Comparison of ENCODE assay signal across 10 cellular contexts in genomic region chr6:25193147-25193864, GRCh38.
DNase-seq lines count a peak whose midpoint lies in the region; ATAC-seq and TF ChIP-seq lines count a peak whose summit lies in the region.
"Had no signal": no experiment of that assay in that cellular context is flagged by ENCODE, and none has a peak within 500 bp of the region (broad histone marks: within the 10 kb centered on the region; RNA-seq: fewer than 3 reads in every experiment).

No MANE protein-coding gene starts in this region.

- H3K27ac ChIP-seq in thyroid gland, result peak overlapping the region; percentile 84 to 96 (median 91)
- no peak overlapping the region for H3K27ac ChIP-seq in CD8-positive, alpha-beta memory T cell (ENCODE audit: low read depth, low read length)

- peaks cover 25% of the 10 kb centered on the region for H3K4me1 Mint-ChIP-seq in MCF 10A (ENCODE audit: insufficient read depth, unreplicated experiment)
- H3K4me1 Mint-ChIP-seq in CD8-positive, alpha-beta memory T cell, result no peaks in the 10 kb centered on the region
- H3K4me1 Mint-ChIP-seq in natural killer cell treated with Interleukin-12 subunit alpha and Interleukin-12 subunit beta and Interleukin-15 and Interleukin-18, amount 100 ng/mL, for 72 hours (ENCODE audit: low read depth in 2 of 2), result peaks cover 0 to 6% of the 10 kb centered on the region in 2 donors

- CTCF ChIA-PET in MCF 10A (lab: Yijun Ruan, JAX), result interaction anchor here (0.6 to 1.4 kb wide), 2 partner anchors 54 to 488 kb away, joined by 8 read pairs; no protein-coding TSS in a partner anchor
- CTCF ChIA-PET in CD8-positive, alpha-beta memory T cell (lab: Charles Lee), result no interaction called here

- TF ChIP-seq POLR2A in thyroid gland (IDR thresholded peaks at IDR 0.05), result no peak

- H3K27me3 Mint-ChIP-seq in MCF 10A (ENCODE audit: insufficient read depth, unreplicated experiment), result no peaks in the 10 kb centered on the region
- peaks cover 7 to 40% of the 10 kb centered on the region in 2 donors for H3K27me3 Mint-ChIP-seq in CD8-positive, alpha-beta memory T cell
- H3K27me3 Mint-ChIP-seq in natural killer cell treated with Interleukin-12 subunit alpha and Interleukin-12 subunit beta and Interleukin-15 and Interleukin-18, amount 100 ng/mL, for 72 hours, result peaks cover 8 to 29% of the 10 kb centered on the region in 2 donors

- POLR2A ChIA-PET in MCF 10A (lab: Yijun Ruan, JAX), result interaction anchor here (0.6 to 4.3 kb wide), 19 partner anchors 9 to 862 kb away, joined by 3 to 53 read pairs (median 4); partner anchors contain the start of genes CARMIL1 and TRIM38
- POLR2A ChIA-PET in CD8-positive, alpha-beta memory T cell (lab: Charles Lee), result no interaction called here

- DNase-seq in HT-29 (ENCODE audit: low spot score) (peak; percentile 56), MCF 10A (ENCODE audit: unreplicated experiment) (peak; percentile 97), kidney tubule cell (ENCODE audit: low spot score) (peak; percentile 85), thyroid gland (peak; percentile 69 to 73), 8988T (no peak), GM20000 (ENCODE audit: low spot score) (no peak)
- DNase-seq in CD8-positive, alpha-beta memory T cell, result no peak
- DNase-seq in natural killer cell treated with Interleukin-12 subunit alpha and Interleukin-12 subunit beta and Interleukin-15 and Interleukin-18, amount 100 ng/mL, for 72 hours (ENCODE audit: low spot score), result no peak
- DNase-seq: activated CD4-positive, CD25-positive, alpha-beta regulatory T cell; KG1 had no signal

- H3K36me3 Mint-ChIP-seq in MCF 10A (ENCODE audit: insufficient read depth, unreplicated experiment), result no peaks in the 10 kb centered on the region
- H3K36me3 Mint-ChIP-seq in CD8-positive, alpha-beta memory T cell, result no peaks in the 10 kb centered on the region
- no peaks in the 10 kb centered on the region for H3K36me3 Mint-ChIP-seq in natural killer cell treated with Interleukin-12 subunit alpha and Interleukin-12 subunit beta and Interleukin-15 and Interleukin-18, amount 100 ng/mL, for 72 hours

- ATAC-seq in natural killer cell treated with Interleukin-12 subunit alpha and Interleukin-12 subunit beta and Interleukin-15 and Interleukin-18, amount 100 ng/mL, for 72 hours, result no peak

- H3K4me3 Mint-ChIP-seq in MCF 10A (ENCODE audit: unreplicated experiment), result peak overlapping the region; percentile 56
- no peak overlapping the region for H3K4me3 Mint-ChIP-seq in CD8-positive, alpha-beta memory T cell
- H3K4me3 Mint-ChIP-seq in natural killer cell treated with Interleukin-12 subunit alpha and Interleukin-12 subunit beta and Interleukin-15 and Interleukin-18, amount 100 ng/mL, for 72 hours, result no peak overlapping the region

- no peaks in the 10 kb centered on the region for H3K9me3 ChIP-seq in thyroid gland
- no peaks in the 10 kb centered on the region for H3K9me3 ChIP-seq in CD8-positive, alpha-beta memory T cell (ENCODE audit: low read length)

- WGBS in thyroid gland, 2 donors, result 19 to 23% methylated on average over 8 of the region's 8 CpGs

- intact Hi-C loops in MCF 10A (cut with micrococcal nuclease) (no loop called here), thyroid gland (cut with DNase I) (no loop called here)

- no peaks in the 10 kb centered on the region for H3K27me3 ChIP-seq in thyroid gland
- H3K27me3 ChIP-seq in CD8-positive, alpha-beta memory T cell (ENCODE audit: insufficient read depth, low read length, poor library complexity, severe bottlenecking), result no peaks in the 10 kb centered on the region

- H3K4me3 ChIP-seq in thyroid gland (replicated peaks in 1 of 3), result no peak overlapping the region
- H3K4me3 ChIP-seq in CD8-positive, alpha-beta memory T cell (ENCODE audit: low read length), result no peak overlapping the region

- H3K27ac Mint-ChIP-seq in MCF 10A (ENCODE audit: low read depth, unreplicated experiment), result peak overlapping the region; percentile 66
- no peak overlapping the region for H3K27ac Mint-ChIP-seq in CD8-positive, alpha-beta memory T cell
- H3K27ac Mint-ChIP-seq in natural killer cell treated with Interleukin-12 subunit alpha and Interleukin-12 subunit beta and Interleukin-15 and Interleukin-18, amount 100 ng/mL, for 72 hours, result no peak overlapping the region

- BruUV-seq in MCF 10A (replicated peaks; lab: Mats Ljungman, UMichigan), result no TSS peak

- no peaks in the 10 kb centered on the region for H3K9me3 Mint-ChIP-seq in MCF 10A (ENCODE audit: unreplicated experiment)
- H3K9me3 Mint-ChIP-seq in CD8-positive, alpha-beta memory T cell, result no peaks in the 10 kb centered on the region
- H3K9me3 Mint-ChIP-seq in natural killer cell treated with Interleukin-12 subunit alpha and Interleukin-12 subunit beta and Interleukin-15 and Interleukin-18, amount 100 ng/mL, for 72 hours, result no peaks in the 10 kb centered on the region

- H3K4me1 ChIP-seq in thyroid gland, result peaks cover 35 to 39% of the 10 kb centered on the region in 2 donors
- H3K4me1 ChIP-seq in CD8-positive, alpha-beta memory T cell (ENCODE audit: insufficient read depth, low read length), result no peaks in the 10 kb centered on the region

- no peak for TF ChIP-seq CTCF in MCF 10A (IDR thresholded peaks at IDR 0.05; ENCODE audit: unreplicated experiment)
- TF ChIP-seq CTCF in thyroid gland (IDR thresholded peaks at IDR 0.05), result no peak
- TF ChIP-seq CTCF in GM20000 (IDR thresholded peaks at IDR 0.05; ENCODE audit: extremely low read depth, missing control alignments), result no peak

- no peaks in the 10 kb centered on the region for H3K36me3 ChIP-seq in thyroid gland
- H3K36me3 ChIP-seq in CD8-positive, alpha-beta memory T cell (ENCODE audit: insufficient read depth, low read length), result no peaks in the 10 kb centered on the region

Comparison
In these comparisons a context has a peak if more than half of its experiments do, and no peak if none do; other contexts are left out.
1. DNase-seq: peak in HT-29 (single experiment), MCF 10A (single experiment), kidney tubule cell (single experiment) and thyroid gland (2 of 2); none in 8988T (single experiment), CD8-positive, alpha-beta memory T cell (0 of 5), GM20000 (single experiment) and natural killer cell treated with Interleukin-12 subunit alpha and Interleukin-12 subunit beta and Interleukin-15 and Interleukin-18, amount 100 ng/mL, for 72 hours (single experiment).